ENCODE assay signal across 20 cellular contexts in genomic region chr2:167941604-167942003, GRCh38.
"Had no signal": no experiment of that assay in that cellular context is flagged by ENCODE, and none has a peak within 500 bp of the region (broad histone marks: within the 10 kb centered on the region; RNA-seq: fewer than 3 reads in every experiment).

No MANE protein-coding gene starts in this region.

- H3K4me1 ChIP-seq: SJSA1 had no signal

- H3K36me3 ChIP-seq: MG63, SJSA1 had no signal

- H3K4me3 ChIP-seq: MG63, SJSA1, SK-N-MC had no signal

- H3K27ac ChIP-seq: SJSA1, SK-N-MC had no signal

- DNase-seq: Karpas-422, KG1, MG63, NCI-H1092 treated with DMSO at 0.1 percent for 48 hours, NCI-H1436, NCI-H187, NCI-H2029, NCI-H2081 treated with DMSO at 0.1 percent for 48 hours, NCI-H2171, NCI-H226, NCI-H446, NCI-H510A, NCI-H524 treated with DMSO at 0.1 percent for 48 hours, NCI-H69, NCI-H774, Right ventricle myocardium superior, RPMI8226, SIG-M5 had no signal

- H3K9me3 ChIP-seq: MG63, SJSA1 had no signal

- H3K27me3 ChIP-seq: MG63, SJSA1 had no signal
